Comparison of ENCODE assay signal across 2 cellular contexts in genomic region chrX:45727761-45728160, GRCh38.
TF ChIP-seq lines count a peak whose summit lies in the region.

No MANE protein-coding gene starts in this region.

TF ChIP-seq in SK-N-SH, 30 proteins besides CTCF, POLR2A, EP300 and RAD21 (continued from another document):
- TF ChIP-seq ELF1 (IDR thresholded peaks at IDR 0.05) (no peak), ZBTB33 (IDR thresholded peaks at IDR 0.05; ENCODE audit: borderline replicate concordance, low read depth) (no peak), TEAD4 (IDR thresholded peaks at IDR 0.05; ENCODE audit: borderline replicate concordance, insufficient read depth) (no peak), RXRA (IDR thresholded peaks at IDR 0.05; ENCODE audit: borderline replicate concordance, low read depth) (no peak), RFX5 (IDR thresholded peaks at IDR 0.05; ENCODE audit: low read length) (no peak), CHD2 (IDR thresholded peaks at IDR 0.05; ENCODE audit: low read length, partially characterized antibody) (no peak), REST (IDR thresholded peaks at IDR 0.05; ENCODE audit: low read depth, low read length) (no peak), PBX3 (IDR thresholded peaks at IDR 0.05) (no peak), RCOR1 (IDR thresholded peaks at IDR 0.05; ENCODE audit: low read length) (no peak), EZH2phosphoT487 (IDR thresholded peaks at IDR 0.05; ENCODE audit: borderline replicate concordance, low read depth) (no peak), TAF1 (IDR thresholded peaks at IDR 0.05; ENCODE audit: borderline replicate concordance, low read depth, low read length) (no peak), SIN3A (IDR thresholded peaks at IDR 0.05; ENCODE audit: borderline replicate concordance, low read depth, low read length) (no peak), IRF3 (IDR thresholded peaks at IDR 0.05; ENCODE audit: low read depth, low read length) (no peak), JUND (IDR thresholded peaks at IDR 0.05) (no peak), YY1 (IDR thresholded peaks at IDR 0.05; ENCODE audit: low read depth) (no peak), NRF1 (IDR thresholded peaks at IDR 0.05; ENCODE audit: low read depth, low read length) (no peak), TCF12 (IDR thresholded peaks at IDR 0.05) (no peak)

TF ChIP-seq in endothelial cell of umbilical vein, 7 proteins besides CTCF, POLR2A, EP300 and RAD21 (continued from another document):
- TF ChIP-seq MYC (IDR thresholded peaks at IDR 0.05; ENCODE audit: low read depth, low read length) (no peak), EZH2 (IDR thresholded peaks at IDR 0.05; ENCODE audit: borderline replicate concordance, low read depth, low read length, severe bottlenecking) (no peak)
TF ChIP-seq in endothelial cell of umbilical vein: peak in this region for 0.
